Comparison of ENCODE assay signal across 14 cellular contexts in the genomic region with DNA sequence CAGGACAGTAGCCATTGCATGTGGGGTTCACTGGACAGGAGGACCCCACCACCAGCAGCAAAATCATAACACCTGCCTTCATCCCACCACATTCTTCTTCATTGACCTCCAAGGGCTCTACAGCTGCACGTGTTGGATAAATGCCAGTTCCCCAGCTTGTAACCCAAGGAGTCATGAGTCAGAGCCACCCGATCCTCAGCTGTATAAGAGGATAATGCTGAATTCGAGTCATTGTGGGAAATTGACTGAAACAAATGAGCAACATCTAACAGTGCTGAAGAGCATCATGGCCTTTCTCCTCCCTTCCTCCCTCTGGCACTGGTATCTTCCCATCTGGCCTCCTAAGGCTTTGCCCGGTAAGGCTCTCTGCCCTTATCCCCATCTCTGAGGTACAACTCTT.
DNase-seq lines count a peak whose midpoint lies in the region; ATAC-seq and TF ChIP-seq lines count a peak whose summit lies in the region.
"Had no signal": no experiment of that assay in that cellular context is flagged by ENCODE, and none has a peak within 500 bp of the region (broad histone marks: within the 10 kb centered on the region; RNA-seq: fewer than 3 reads in every experiment).

No MANE protein-coding gene starts in this region.

- no peaks in the 10 kb centered on the region for H3K9me3 Mint-ChIP-seq in Calu3 (ENCODE audit: low read depth, unreplicated experiment)
- H3K9me3 Mint-ChIP-seq in T-helper 2 cell treated with Interferon-gamma antibody and Interleukin-4, amounts not matched to agents 5 μg/mL and 100 μg/mL, for 36 hours, result no peaks in the 10 kb centered on the region
- H3K9me3 Mint-ChIP-seq in T-cell, result no peaks in the 10 kb centered on the region
- H3K9me3 Mint-ChIP-seq: T-helper 1 cell treated with Interleukin-12 subunit alpha and Interleukin-12 subunit beta and Interleukin-4 antibody, amounts not matched to agents 30 μg/mL and 1 μg/mL, for 36 hours had no signal

- DNase-seq in Calu3 (peak; percentile 40), NCI-H1092 treated with DMSO at 0.1 percent for 48 hours (lab: John Stamatoyannopoulos, UW) (peak; percentile 28), SJCRH30 (peak; percentile 56 to 66), kidney epithelial cell (ENCODE audit: low read depth) (peak; percentile 82), T-cell (no peak), HT-29 (ENCODE audit: low spot score) (no peak)
- DNase-seq in T-helper 2 cell treated with Interferon-gamma antibody and Interleukin-4, amounts not matched to agents 5 μg/mL and 100 μg/mL, for 36 hours (ENCODE audit: low spot score), result no peak
- DNase-seq: IMR-90; stimulated activated CD4-positive, alpha-beta T cell treated with anti-CD3 and anti-CD28 coated beads, Interleukin-12 subunit alpha, Interleukin-12 subunit beta, amount 100 ng/mL, for 4 hours had no signal

- H3K27me3 ChIP-seq in SJCRH30 (no peaks in the 10 kb centered on the region), kidney epithelial cell (ENCODE audit: control insufficient read depth, insufficient read depth, low read length) (no peaks in the 10 kb centered on the region)

- H3K27me3 Mint-ChIP-seq in Calu3 (ENCODE audit: unreplicated experiment), result no peaks in the 10 kb centered on the region
- no peaks in the 10 kb centered on the region for H3K27me3 Mint-ChIP-seq in T-helper 2 cell treated with Interferon-gamma antibody and Interleukin-4, amounts not matched to agents 5 μg/mL and 100 μg/mL, for 36 hours (ENCODE audit: low read depth)
- H3K27me3 Mint-ChIP-seq in T-cell, result peaks cover 0 to 9% of the 10 kb centered on the region in 2 donors

- H3K27ac Mint-ChIP-seq in Calu3 (ENCODE audit: unreplicated experiment) (no peak overlapping the region), T-cell (no peak overlapping the region)
- H3K27ac Mint-ChIP-seq in T-helper 2 cell treated with Interferon-gamma antibody and Interleukin-4, amounts not matched to agents 5 μg/mL and 100 μg/mL, for 36 hours, result no peak overlapping the region
- H3K27ac Mint-ChIP-seq: CD14-positive monocyte; T-helper 1 cell treated with Interleukin-12 subunit alpha and Interleukin-12 subunit beta and Interleukin-4 antibody, amounts not matched to agents 30 μg/mL and 1 μg/mL, for 36 hours had no signal

- intact Hi-C loops in Calu3 (cut with micrococcal nuclease; ENCODE audit: unreplicated experiment), result no loop called here

- H3K36me3 ChIP-seq in SJCRH30, result no peaks in the 10 kb centered on the region
- H3K36me3 ChIP-seq in kidney epithelial cell (ENCODE audit: control insufficient read depth, insufficient read depth, low read length), result no peaks in the 10 kb centered on the region

- POLR2A ChIA-PET in T-cell (lab: Charles Lee), result no interaction called here

- peaks cover 20% of the 10 kb centered on the region for H3K36me3 Mint-ChIP-seq in Calu3 (ENCODE audit: insufficient read depth, unreplicated experiment)
- no peaks in the 10 kb centered on the region for H3K36me3 Mint-ChIP-seq in T-helper 2 cell treated with Interferon-gamma antibody and Interleukin-4, amounts not matched to agents 5 μg/mL and 100 μg/mL, for 36 hours (ENCODE audit: low read depth)
- H3K36me3 Mint-ChIP-seq in T-cell, result no peaks in the 10 kb centered on the region
- H3K36me3 Mint-ChIP-seq: CD14-positive monocyte had no signal

- peaks cover 2% of the 10 kb centered on the region; the same call in 1 of the 2 replicates for H3K4me1 ChIP-seq in SJCRH30

- no peak overlapping the region for H3K27ac ChIP-seq in SJCRH30

- CTCF ChIA-PET in Calu3 (lab: Charles Lee) (no interaction called here), T-cell (lab: Charles Lee) (no interaction called here)

- BruUV-seq in Calu3 (replicated peaks; lab: Mats Ljungman, UMichigan), result no TSS peak

- H3K4me3 ChIP-seq in SJCRH30 (no peak overlapping the region), kidney epithelial cell (ENCODE audit: low read depth, low read length) (no peak overlapping the region)
- H3K4me3 ChIP-seq: GM12878 had no signal

- ATAC-seq in T-cell (replicated peaks in 1 of 4) (no peak), HG03571 (IDR thresholded peaks at IDR 0.05; ENCODE audit: unreplicated experiment) (no peak)
- ATAC-seq: GM12878 had no signal

- peaks cover 49% of the 10 kb centered on the region for H3K4me1 Mint-ChIP-seq in Calu3 (ENCODE audit: low read depth, unreplicated experiment)
- H3K4me1 Mint-ChIP-seq in T-helper 2 cell treated with Interferon-gamma antibody and Interleukin-4, amounts not matched to agents 5 μg/mL and 100 μg/mL, for 36 hours (ENCODE audit: low read depth), result no peaks in the 10 kb centered on the region
- no peaks in the 10 kb centered on the region for H3K4me1 Mint-ChIP-seq in T-cell
- H3K4me1 Mint-ChIP-seq: CD14-positive monocyte, neural crest cell had no signal

- no peaks in the 10 kb centered on the region for H3K9me3 ChIP-seq in SJCRH30 (replicated peaks)

- TF ChIP-seq CTCF in Calu3 (IDR thresholded peaks at IDR 0.05; ENCODE audit: unreplicated experiment) (no peak), kidney epithelial cell (IDR thresholded peaks at IDR 0.05; ENCODE audit: insufficient read depth, low read length, poor library complexity, severe bottlenecking) (no peak)

- H3K4me3 Mint-ChIP-seq in Calu3 (ENCODE audit: low read depth, unreplicated experiment) (no peak overlapping the region), T-cell (no peak overlapping the region)
- no peak overlapping the region for H3K4me3 Mint-ChIP-seq in T-helper 2 cell treated with Interferon-gamma antibody and Interleukin-4, amounts not matched to agents 5 μg/mL and 100 μg/mL, for 36 hours
- H3K4me3 Mint-ChIP-seq: CD14-positive monocyte; neural crest cell; T-helper 1 cell treated with Interleukin-12 subunit alpha and Interleukin-12 subunit beta and Interleukin-4 antibody, amounts not matched to agents 30 μg/mL and 1 μg/mL, for 36 hours had no signal

Comparison
In these comparisons a context has a peak if more than half of its experiments do, and no peak if none do; other contexts are left out.
1. DNase-seq: peak in Calu3 (single experiment), NCI-H1092 treated with DMSO at 0.1 percent for 48 hours (single experiment), SJCRH30 (2 of 2) and kidney epithelial cell (single experiment); none in T-helper 2 cell treated with Interferon-gamma antibody and Interleukin-4, amounts not matched to agents 5 μg/mL and 100 μg/mL, for 36 hours (single experiment), T-cell (0 of 34) and HT-29 (single experiment).